ENCODE assay signal across 1 cellular context in the genomic region with DNA sequence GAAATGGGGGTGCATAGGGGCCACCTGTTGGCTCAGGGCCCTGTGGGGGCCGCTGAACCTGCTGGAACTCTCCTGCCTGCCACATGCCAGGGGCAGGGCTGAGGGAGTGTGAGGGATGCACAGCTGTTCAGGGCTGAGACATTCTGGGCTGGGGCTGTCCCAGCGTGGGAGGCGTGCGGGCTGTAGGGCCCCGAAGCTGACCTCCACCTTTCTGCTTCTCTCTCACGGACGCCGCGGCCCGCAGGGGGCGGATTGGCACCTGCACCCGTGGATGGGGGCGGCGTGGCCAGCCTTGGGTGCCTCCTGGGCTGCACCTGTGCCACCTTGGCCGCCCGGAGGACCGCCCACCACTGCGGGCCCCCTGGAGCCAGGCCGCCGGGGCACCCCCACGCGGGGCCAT.
A peak's percentile ranks its signal among the peaks of the same experiment; 100 is the strongest.
TF ChIP-seq lines count a peak whose summit lies in the region.

No MANE protein-coding gene starts in this region.

TF ChIP-seq in GM12878, 131 proteins besides CTCF, POLR2A, EP300 and RAD21:
- TF ChIP-seq BHLHE40 (IDR thresholded peaks at IDR 0.05; ENCODE audit: borderline replicate concordance in 1 of 2, low read depth in 2 of 2, low read length in 1 of 2), result peak; percentile 22 to 58; a peak in 2 of 4 replicates
- TF ChIP-seq IRF4 (IDR thresholded peaks at IDR 0.05; ENCODE audit: low read depth, low read length), result no peak
- peak; percentile 63 for TF ChIP-seq IKZF1 (conservative IDR thresholded peaks at IDR 0.05)
- TF ChIP-seq RAD51 (IDR thresholded peaks at IDR 0.05), result no peak
- peak; percentile 39 for TF ChIP-seq RUNX3 (IDR thresholded peaks at IDR 0.05; ENCODE audit: low read length)
- peak; percentile 25 for TF ChIP-seq RELA (IDR thresholded peaks at IDR 0.05; ENCODE audit: borderline replicate concordance, partially characterized antibody)
- 0 out of 2 replicates have a peak, but pooled peaks have one; percentile 9 for TF ChIP-seq CREM (IDR thresholded peaks at IDR 0.05; ENCODE audit: low read depth)
- TF ChIP-seq, protein P1, sequence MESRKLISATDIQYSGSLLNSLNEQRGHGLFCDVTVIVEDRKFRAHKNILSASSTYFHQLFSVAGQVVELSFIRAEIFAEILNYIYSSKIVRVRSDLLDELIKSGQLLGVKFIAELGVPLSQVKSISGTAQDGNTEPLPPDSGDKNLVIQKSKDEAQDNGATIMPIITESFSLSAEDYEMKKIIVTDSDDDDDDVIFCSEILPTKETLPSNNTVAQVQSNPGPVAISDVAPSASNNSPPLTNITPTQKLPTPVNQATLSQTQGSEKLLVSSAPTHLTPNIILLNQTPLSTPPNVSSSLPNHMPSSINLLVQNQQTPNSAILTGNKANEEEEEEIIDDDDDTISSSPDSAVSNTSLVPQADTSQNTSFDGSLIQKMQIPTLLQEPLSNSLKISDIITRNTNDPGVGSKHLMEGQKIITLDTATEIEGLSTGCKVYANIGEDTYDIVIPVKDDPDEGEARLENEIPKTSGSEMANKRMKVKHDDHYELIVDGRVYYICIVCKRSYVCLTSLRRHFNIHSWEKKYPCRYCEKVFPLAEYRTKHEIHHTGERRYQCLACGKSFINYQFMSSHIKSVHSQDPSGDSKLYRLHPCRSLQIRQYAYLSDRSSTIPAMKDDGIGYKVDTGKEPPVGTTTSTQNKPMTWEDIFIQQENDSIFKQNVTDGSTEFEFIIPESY (IDR thresholded peaks at IDR 0.05), result no peak
- TF ChIP-seq, protein P2, sequence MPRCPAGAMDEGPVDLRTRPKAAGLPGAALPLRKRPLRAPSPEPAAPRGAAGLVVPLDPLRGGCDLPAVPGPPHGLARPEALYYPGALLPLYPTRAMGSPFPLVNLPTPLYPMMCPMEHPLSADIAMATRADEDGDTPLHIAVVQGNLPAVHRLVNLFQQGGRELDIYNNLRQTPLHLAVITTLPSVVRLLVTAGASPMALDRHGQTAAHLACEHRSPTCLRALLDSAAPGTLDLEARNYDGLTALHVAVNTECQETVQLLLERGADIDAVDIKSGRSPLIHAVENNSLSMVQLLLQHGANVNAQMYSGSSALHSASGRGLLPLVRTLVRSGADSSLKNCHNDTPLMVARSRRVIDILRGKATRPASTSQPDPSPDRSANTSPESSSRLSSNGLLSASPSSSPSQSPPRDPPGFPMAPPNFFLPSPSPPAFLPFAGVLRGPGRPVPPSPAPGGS (IDR thresholded peaks at IDR 0.05; ENCODE audit: borderline replicate concordance, insufficient read depth, low read depth, low read length, poor library complexity, severe bottlenecking), result peak; percentile 28
- TF ChIP-seq TCF3 (IDR thresholded peaks at IDR 0.05; ENCODE audit: borderline replicate concordance, insufficient read depth, low read depth, low read length), result peak; percentile 62; the same call in 1 of the 2 replicates
- TF ChIP-seq EGR1 (IDR thresholded peaks at IDR 0.05; ENCODE audit: borderline replicate concordance in 1 of 2, low read depth in 2 of 2, low read length in 2 of 2), result peak in 1 of 2 experiments; percentile 76; a peak in 2 of 3 replicates
- TF ChIP-seq, protein P3, sequence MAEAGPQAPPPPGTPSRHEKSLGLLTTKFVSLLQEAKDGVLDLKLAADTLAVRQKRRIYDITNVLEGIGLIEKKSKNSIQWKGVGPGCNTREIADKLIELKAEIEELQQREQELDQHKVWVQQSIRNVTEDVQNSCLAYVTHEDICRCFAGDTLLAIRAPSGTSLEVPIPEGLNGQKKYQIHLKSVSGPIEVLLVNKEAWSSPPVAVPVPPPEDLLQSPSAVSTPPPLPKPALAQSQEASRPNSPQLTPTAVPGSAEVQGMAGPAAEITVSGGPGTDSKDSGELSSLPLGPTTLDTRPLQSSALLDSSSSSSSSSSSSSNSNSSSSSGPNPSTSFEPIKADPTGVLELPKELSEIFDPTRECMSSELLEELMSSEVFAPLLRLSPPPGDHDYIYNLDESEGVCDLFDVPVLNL (IDR thresholded peaks at IDR 0.05; ENCODE audit: low read depth, low read length), result no peak
- TF ChIP-seq TCF12 (IDR thresholded peaks at IDR 0.05; ENCODE audit: low read depth, low read length), result peak; percentile 85
- TF ChIP-seq ZNF24 (IDR thresholded peaks at IDR 0.05), result no peak
- 0 out of 2 replicates have a peak, but pooled peaks have one; percentile 31 for TF ChIP-seq LARP7 (IDR thresholded peaks at IDR 0.05)
- TF ChIP-seq EZH2 (IDR thresholded peaks at IDR 0.05; ENCODE audit: borderline replicate concordance, control insufficient read depth, low read depth, low read length), result no peak
- TF ChIP-seq GATAD2B (conservative IDR thresholded peaks at IDR 0.05; ENCODE audit: low read depth), result peak; percentile 85
- peak; percentile 95 for TF ChIP-seq NR2F1 (conservative IDR thresholded peaks at IDR 0.05)
- TF ChIP-seq DPF2 (IDR thresholded peaks at IDR 0.05), result 0 out of 2 replicates have a peak, but pooled peaks have one; percentile 74
